ENCODE assay signal across 8 cellular contexts in genomic region chr1:89821322-89822108, GRCh38.
DNase-seq lines count a peak whose midpoint lies in the region; ATAC-seq and TF ChIP-seq lines count a peak whose summit lies in the region.

No MANE protein-coding gene starts in this region.

- TF ChIP-seq POLR2A in NB4 (IDR thresholded peaks at IDR 0.05; ENCODE audit: extremely low read depth, insufficient read length), result no peak

- H3K4me3 ChIP-seq in NB4 (ENCODE audit: low read depth, low read length), result peak overlapping the region; percentile 95

- in situ Hi-C loops in T47D (cut with HindIII; ENCODE audit: low pct_unique_long_range_greater_than_20kb, low sequenced_read_pairs), result no loop called here

- no peak for TF ChIP-seq CTCF in NB4 (IDR thresholded peaks at IDR 0.05; ENCODE audit: low read depth, low read length)

- ATAC-seq in HG02571 (IDR thresholded peaks at IDR 0.05; ENCODE audit: unreplicated experiment), result peak; percentile 51

- DNase-seq in DMS 273 (lab: John Stamatoyannopoulos, UW; ENCODE audit: unreplicated experiment) (peak; percentile 91), DMS 273 treated with DMSO at 0.1 percent for 48 hours (lab: John Stamatoyannopoulos, UW) (no peak), NB4 (ENCODE audit: low read depth) (peak; percentile 92), UCSD-AML1 (lab: John Stamatoyannopoulos, UW; ENCODE audit: unreplicated experiment) (peak; percentile 85), T47D (ENCODE audit: low read depth in 1 of 2, low spot score in 1 of 2) (peak; percentile 39 to 51), kidney tubule cell (ENCODE audit: low spot score) (peak; percentile 61)
- peak; percentile 54 for DNase-seq in stimulated activated CD4-positive, alpha-beta T cell treated with anti-CD3 and anti-CD28 coated beads, Interleukin-2, amount 100 ng/mL, for 4 hours (ENCODE audit: low read depth)
